ENCODE assay signal across 1 cellular context in the genomic region with DNA sequence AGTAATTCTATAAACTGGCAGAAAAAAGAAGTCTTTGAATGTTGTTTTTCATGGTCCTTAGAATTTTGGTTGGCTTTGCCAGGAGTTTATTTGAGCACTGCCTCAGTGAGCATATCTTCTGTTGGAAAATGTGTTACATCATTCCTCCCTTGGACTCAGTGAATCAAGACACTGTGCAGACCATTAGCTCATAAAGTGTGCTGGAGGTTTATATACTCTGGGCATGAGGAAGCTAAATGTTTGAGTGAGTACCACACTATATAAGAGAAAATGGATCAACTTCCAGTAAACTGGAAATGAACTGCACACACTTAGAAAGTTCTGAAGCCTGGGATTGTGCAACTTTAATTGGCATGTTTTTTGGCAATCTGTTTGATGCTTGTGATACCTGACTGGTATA.
TF ChIP-seq lines count a peak whose summit lies in the region.

No MANE protein-coding gene starts in this region.

TF ChIP-seq in WTC11, 78 proteins besides CTCF, POLR2A, EP300 and RAD21 (continued from another document):
- TF ChIP-seq, protein P1, sequence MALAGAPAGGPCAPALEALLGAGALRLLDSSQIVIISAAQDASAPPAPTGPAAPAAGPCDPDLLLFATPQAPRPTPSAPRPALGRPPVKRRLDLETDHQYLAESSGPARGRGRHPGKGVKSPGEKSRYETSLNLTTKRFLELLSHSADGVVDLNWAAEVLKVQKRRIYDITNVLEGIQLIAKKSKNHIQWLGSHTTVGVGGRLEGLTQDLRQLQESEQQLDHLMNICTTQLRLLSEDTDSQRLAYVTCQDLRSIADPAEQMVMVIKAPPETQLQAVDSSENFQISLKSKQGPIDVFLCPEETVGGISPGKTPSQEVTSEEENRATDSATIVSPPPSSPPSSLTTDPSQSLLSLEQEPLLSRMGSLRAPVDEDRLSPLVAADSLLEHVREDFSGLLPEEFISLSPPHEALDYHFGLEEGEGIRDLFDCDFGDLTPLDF (CRISPR knock-in tag; IDR thresholded peaks at IDR 0.05), result no peak
- TF ChIP-seq, protein P2, sequence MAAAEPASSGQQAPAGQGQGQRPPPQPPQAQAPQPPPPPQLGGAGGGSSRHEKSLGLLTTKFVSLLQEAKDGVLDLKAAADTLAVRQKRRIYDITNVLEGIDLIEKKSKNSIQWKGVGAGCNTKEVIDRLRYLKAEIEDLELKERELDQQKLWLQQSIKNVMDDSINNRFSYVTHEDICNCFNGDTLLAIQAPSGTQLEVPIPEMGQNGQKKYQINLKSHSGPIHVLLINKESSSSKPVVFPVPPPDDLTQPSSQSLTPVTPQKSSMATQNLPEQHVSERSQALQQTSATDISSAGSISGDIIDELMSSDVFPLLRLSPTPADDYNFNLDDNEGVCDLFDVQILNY (CRISPR knock-in tag; IDR thresholded peaks at IDR 0.05), result no peak
- TF ChIP-seq FOXP1 (CRISPR knock-in tag; IDR thresholded peaks at IDR 0.05; ENCODE audit: borderline replicate concordance) (no peak), ZNF423 (CRISPR knock-in tag; IDR thresholded peaks at IDR 0.05) (no peak), ESRRA (CRISPR knock-in tag; IDR thresholded peaks at IDR 0.05; ENCODE audit: borderline replicate concordance) (no peak), ZNF317 (CRISPR knock-in tag; IDR thresholded peaks at IDR 0.05; ENCODE audit: borderline replicate concordance, low read depth) (no peak), TP53 (CRISPR knock-in tag; IDR thresholded peaks at IDR 0.05) (no peak), ZNF232 (CRISPR knock-in tag; IDR thresholded peaks at IDR 0.05) (no peak), RORB (CRISPR knock-in tag; IDR thresholded peaks at IDR 0.05) (no peak), ZNF671 (CRISPR knock-in tag; IDR thresholded peaks at IDR 0.05) (no peak), TEAD4 (CRISPR knock-in tag; IDR thresholded peaks at IDR 0.05) (no peak)
- TF ChIP-seq, protein P3, sequence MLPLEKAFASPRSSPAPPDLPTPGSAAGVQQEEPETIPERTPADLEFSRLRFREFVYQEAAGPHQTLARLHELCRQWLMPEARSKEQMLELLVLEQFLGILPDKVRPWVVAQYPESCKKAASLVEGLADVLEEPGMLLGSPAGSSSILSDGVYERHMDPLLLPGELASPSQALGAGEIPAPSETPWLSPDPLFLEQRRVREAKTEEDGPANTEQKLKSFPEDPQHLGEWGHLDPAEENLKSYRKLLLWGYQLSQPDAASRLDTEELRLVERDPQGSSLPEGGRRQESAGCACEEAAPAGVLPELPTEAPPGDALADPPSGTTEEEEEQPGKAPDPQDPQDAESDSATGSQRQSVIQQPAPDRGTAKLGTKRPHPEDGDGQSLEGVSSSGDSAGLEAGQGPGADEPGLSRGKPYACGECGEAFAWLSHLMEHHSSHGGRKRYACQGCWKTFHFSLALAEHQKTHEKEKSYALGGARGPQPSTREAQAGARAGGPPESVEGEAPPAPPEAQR (CRISPR knock-in tag; IDR thresholded peaks at IDR 0.05), result no peak
- TF ChIP-seq, protein P4, sequence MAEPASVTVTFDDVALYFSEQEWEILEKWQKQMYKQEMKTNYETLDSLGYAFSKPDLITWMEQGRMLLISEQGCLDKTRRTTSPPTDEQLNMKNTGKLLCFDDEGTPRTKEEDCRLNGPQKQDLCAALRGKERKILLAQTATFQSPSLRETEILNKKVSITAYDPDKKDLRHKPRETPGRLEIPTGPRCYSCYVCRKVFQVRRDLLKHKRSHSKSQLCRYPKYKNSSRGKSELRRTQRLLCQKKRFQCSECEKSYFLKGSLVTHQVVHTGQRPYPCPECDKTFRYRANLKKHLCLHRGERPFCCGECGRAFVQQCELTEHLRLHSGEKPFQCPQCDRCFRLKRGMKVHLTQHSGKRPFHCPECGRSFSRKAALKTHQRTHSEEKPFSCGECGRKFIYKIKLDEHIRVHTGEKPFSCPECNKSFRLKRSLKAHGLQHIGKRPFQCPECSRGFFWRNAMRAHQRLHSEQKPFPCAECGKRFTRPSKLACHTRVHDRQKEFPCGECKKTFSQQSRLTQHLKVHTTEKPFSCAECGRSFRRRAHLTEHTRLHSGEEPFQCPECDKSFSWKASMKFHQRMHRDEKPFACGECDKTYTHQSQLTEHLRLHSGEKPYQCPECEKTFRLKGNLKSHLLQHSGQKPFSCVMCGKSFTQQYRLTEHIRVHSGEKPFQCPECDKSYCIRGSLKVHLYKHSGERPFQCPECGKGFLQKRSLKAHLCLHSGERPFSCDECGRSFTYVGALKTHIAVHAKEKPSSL (CRISPR knock-in tag; conservative IDR thresholded peaks at IDR 0.05), result no peak
- TF ChIP-seq, protein P5, sequence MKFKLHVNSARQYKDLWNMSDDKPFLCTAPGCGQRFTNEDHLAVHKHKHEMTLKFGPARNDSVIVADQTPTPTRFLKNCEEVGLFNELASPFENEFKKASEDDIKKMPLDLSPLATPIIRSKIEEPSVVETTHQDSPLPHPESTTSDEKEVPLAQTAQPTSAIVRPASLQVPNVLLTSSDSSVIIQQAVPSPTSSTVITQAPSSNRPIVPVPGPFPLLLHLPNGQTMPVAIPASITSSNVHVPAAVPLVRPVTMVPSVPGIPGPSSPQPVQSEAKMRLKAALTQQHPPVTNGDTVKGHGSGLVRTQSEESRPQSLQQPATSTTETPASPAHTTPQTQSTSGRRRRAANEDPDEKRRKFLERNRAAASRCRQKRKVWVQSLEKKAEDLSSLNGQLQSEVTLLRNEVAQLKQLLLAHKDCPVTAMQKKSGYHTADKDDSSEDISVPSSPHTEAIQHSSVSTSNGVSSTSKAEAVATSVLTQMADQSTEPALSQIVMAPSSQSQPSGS (CRISPR knock-in tag; IDR thresholded peaks at IDR 0.05; ENCODE audit: borderline replicate concordance, low read depth), result no peak
- TF ChIP-seq, protein P6, sequence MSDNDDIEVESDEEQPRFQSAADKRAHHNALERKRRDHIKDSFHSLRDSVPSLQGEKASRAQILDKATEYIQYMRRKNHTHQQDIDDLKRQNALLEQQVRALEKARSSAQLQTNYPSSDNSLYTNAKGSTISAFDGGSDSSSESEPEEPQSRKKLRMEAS (CRISPR knock-in tag; IDR thresholded peaks at IDR 0.05), result no peak
- TF ChIP-seq, protein P7, sequence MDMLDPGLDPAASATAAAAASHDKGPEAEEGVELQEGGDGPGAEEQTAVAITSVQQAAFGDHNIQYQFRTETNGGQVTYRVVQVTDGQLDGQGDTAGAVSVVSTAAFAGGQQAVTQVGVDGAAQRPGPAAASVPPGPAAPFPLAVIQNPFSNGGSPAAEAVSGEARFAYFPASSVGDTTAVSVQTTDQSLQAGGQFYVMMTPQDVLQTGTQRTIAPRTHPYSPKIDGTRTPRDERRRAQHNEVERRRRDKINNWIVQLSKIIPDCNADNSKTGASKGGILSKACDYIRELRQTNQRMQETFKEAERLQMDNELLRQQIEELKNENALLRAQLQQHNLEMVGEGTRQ (CRISPR knock-in tag; IDR thresholded peaks at IDR 0.05), result no peak
- TF ChIP-seq, protein P8, sequence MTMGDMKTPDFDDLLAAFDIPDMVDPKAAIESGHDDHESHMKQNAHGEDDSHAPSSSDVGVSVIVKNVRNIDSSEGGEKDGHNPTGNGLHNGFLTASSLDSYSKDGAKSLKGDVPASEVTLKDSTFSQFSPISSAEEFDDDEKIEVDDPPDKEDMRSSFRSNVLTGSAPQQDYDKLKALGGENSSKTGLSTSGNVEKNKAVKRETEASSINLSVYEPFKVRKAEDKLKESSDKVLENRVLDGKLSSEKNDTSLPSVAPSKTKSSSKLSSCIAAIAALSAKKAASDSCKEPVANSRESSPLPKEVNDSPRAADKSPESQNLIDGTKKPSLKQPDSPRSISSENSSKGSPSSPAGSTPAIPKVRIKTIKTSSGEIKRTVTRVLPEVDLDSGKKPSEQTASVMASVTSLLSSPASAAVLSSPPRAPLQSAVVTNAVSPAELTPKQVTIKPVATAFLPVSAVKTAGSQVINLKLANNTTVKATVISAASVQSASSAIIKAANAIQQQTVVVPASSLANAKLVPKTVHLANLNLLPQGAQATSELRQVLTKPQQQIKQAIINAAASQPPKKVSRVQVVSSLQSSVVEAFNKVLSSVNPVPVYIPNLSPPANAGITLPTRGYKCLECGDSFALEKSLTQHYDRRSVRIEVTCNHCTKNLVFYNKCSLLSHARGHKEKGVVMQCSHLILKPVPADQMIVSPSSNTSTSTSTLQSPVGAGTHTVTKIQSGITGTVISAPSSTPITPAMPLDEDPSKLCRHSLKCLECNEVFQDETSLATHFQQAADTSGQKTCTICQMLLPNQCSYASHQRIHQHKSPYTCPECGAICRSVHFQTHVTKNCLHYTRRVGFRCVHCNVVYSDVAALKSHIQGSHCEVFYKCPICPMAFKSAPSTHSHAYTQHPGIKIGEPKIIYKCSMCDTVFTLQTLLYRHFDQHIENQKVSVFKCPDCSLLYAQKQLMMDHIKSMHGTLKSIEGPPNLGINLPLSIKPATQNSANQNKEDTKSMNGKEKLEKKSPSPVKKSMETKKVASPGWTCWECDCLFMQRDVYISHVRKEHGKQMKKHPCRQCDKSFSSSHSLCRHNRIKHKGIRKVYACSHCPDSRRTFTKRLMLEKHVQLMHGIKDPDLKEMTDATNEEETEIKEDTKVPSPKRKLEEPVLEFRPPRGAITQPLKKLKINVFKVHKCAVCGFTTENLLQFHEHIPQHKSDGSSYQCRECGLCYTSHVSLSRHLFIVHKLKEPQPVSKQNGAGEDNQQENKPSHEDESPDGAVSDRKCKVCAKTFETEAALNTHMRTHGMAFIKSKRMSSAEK (CRISPR knock-in tag; IDR thresholded peaks at IDR 0.05; ENCODE audit: borderline replicate concordance), result no peak
- TF ChIP-seq, protein P9, sequence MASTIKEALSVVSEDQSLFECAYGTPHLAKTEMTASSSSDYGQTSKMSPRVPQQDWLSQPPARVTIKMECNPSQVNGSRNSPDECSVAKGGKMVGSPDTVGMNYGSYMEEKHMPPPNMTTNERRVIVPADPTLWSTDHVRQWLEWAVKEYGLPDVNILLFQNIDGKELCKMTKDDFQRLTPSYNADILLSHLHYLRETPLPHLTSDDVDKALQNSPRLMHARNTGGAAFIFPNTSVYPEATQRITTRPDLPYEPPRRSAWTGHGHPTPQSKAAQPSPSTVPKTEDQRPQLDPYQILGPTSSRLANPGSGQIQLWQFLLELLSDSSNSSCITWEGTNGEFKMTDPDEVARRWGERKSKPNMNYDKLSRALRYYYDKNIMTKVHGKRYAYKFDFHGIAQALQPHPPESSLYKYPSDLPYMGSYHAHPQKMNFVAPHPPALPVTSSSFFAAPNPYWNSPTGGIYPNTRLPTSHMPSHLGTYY (CRISPR knock-in tag; IDR thresholded peaks at IDR 0.05), result no peak
